ENCODE assay signal across 11 cellular contexts in genomic region chr6:108116781-108117426, GRCh38. TPM values are rescaled to one million over a fixed set of nuclear protein-coding genes. Genes with fewer than 3 reads are reported as not detected.
DNase-seq lines count a peak whose midpoint lies in the region; ATAC-seq and TF ChIP-seq lines count a peak whose summit lies in the region.
"Had no signal": no experiment of that assay in that cellular context is flagged by ENCODE, and none has a peak within 500 bp of the region (broad histone marks: within the 10 kb centered on the region; RNA-seq: fewer than 3 reads in every experiment).

No MANE protein-coding gene starts in this region.

- peak overlapping the region; percentile 61 for H3K9ac ChIP-seq in Karpas-422 (ENCODE audit: low read length)
- H3K9ac ChIP-seq in neuronal stem cell (ENCODE audit: low read depth, low read length, poor library complexity), result no peak overlapping the region

- H2BK12ac ChIP-seq in neuronal stem cell (ENCODE audit: low read length), result peak overlapping the region; percentile 48

- no peaks in the 10 kb centered on the region for H3K9me2 ChIP-seq in Karpas-422 (replicated peaks; ENCODE audit: insufficient read depth, low read length)

- H3K4me3 ChIP-seq in CD4-positive, CD25-positive, alpha-beta regulatory T cell (ENCODE audit: low read depth, low read length), result peak overlapping the region; percentile 63
- peak overlapping the region; percentile 79 for H3K4me3 ChIP-seq in Karpas-422 (ENCODE audit: low read length)
- peak overlapping the region; percentile 72 for H3K4me3 ChIP-seq in coronary artery
- peak overlapping the region in 1 of 2 donors; percentile 67 for H3K4me3 ChIP-seq in neuronal stem cell (ENCODE audit: low read length in 2 of 2)
- peak overlapping the region in 2 of 4 donors; percentile 63 to 76 for H3K4me3 ChIP-seq in esophagus squamous epithelium
- H3K4me3 ChIP-seq: mucosa of descending colon, SJCRH30 had no signal

- peak overlapping the region; percentile 92; the same call in 1 of the 2 replicates for H2AFZ ChIP-seq in Karpas-422 (ENCODE audit: low read length)
- H2AFZ ChIP-seq in neuronal stem cell (ENCODE audit: low read length), result no peak overlapping the region

- H3K4me1 Mint-ChIP-seq in CD4-positive, CD25-positive, alpha-beta regulatory T cell, result peaks cover 8 to 61% (median 44%) of the 10 kb centered on the region in 4 donors

- H3K27ac Mint-ChIP-seq in CD4-positive, CD25-positive, alpha-beta regulatory T cell, result peak overlapping the region in 1 of 3 donors; percentile 17

- ATAC-seq in CD4-positive, CD25-positive, alpha-beta regulatory T cell (ENCODE audit: low read depth in 2 of 2), result no peak

- no peaks in the 10 kb centered on the region for H3K36me3 Mint-ChIP-seq in CD4-positive, CD25-positive, alpha-beta regulatory T cell

- peaks cover 61% of the 10 kb centered on the region for H3K4me1 ChIP-seq in CD4-positive, CD25-positive, alpha-beta regulatory T cell (ENCODE audit: control insufficient read depth, insufficient read depth, low read length, poor library complexity, severe bottlenecking)
- H3K4me1 ChIP-seq in Karpas-422 (ENCODE audit: low read length) (peaks cover 28% of the 10 kb centered on the region), neuronal stem cell (ENCODE audit: control insufficient read depth in 2 of 2, insufficient read depth in 1 of 2, low read depth in 1 of 2, low read length in 2 of 2) (peaks cover 22 to 35% of the 10 kb centered on the region in 2 donors), esophagus squamous epithelium (peaks cover 41 to 65% (median 45%) of the 10 kb centered on the region in 3 donors)
- H3K4me1 ChIP-seq: SJCRH30 had no signal

- H3K14ac ChIP-seq in neuronal stem cell (ENCODE audit: low read length), result peak overlapping the region; percentile 23

- H3K4me3 Mint-ChIP-seq in CD4-positive, CD25-positive, alpha-beta regulatory T cell, result peak overlapping the region; percentile 83 to 92 (median 84)

- no peak for DNase-seq in CD4-positive, CD25-positive, alpha-beta regulatory T cell
- no peak for DNase-seq in Karpas-422
- no peak for DNase-seq in coronary artery (ENCODE audit: low spot score)
- DNase-seq in neuronal stem cell (ENCODE audit: low spot score), result no peak
- DNase-seq in NCI-H2029 (lab: John Stamatoyannopoulos, UW), result no peak
- no peak for DNase-seq in inferior parietal cortex (ENCODE audit: extremely low spot score)
- no peak for DNase-seq in NCI-H82 (lab: John Stamatoyannopoulos, UW)
- DNase-seq in esophagus squamous epithelium (lab: John Stamatoyannopoulos, UW), result no peak
- DNase-seq: NCI-H1694 treated with DMSO at 0.1 percent for 48 hours, SJCRH30 had no signal

- H3K27me3 Mint-ChIP-seq in CD4-positive, CD25-positive, alpha-beta regulatory T cell, result peaks cover 95% of the 10 kb centered on the region

- H4K91ac ChIP-seq in neuronal stem cell (ENCODE audit: low read depth, low read length, poor library complexity), result no peak overlapping the region

- no peak overlapping the region for H3K27ac ChIP-seq in CD4-positive, CD25-positive, alpha-beta regulatory T cell (ENCODE audit: insufficient read depth, low read length, poor library complexity, severe bottlenecking)
- H3K27ac ChIP-seq in Karpas-422 (ENCODE audit: low read length) (no peak overlapping the region), coronary artery (no peak overlapping the region), neuronal stem cell (replicated peaks; ENCODE audit: low read length) (no peak overlapping the region), esophagus squamous epithelium (no peak overlapping the region)
- H3K27ac ChIP-seq: SJCRH30 had no signal

- H2BK15ac ChIP-seq in neuronal stem cell (ENCODE audit: low read length), result peak overlapping the region; percentile 94

- peak overlapping the region; percentile 29 for H3K23ac ChIP-seq in neuronal stem cell (ENCODE audit: low read depth, low read length, poor library complexity)

- peaks cover 0 to 10% (median 1%) of the 10 kb centered on the region in 7 donors for H3K9me3 Mint-ChIP-seq in CD4-positive, CD25-positive, alpha-beta regulatory T cell

- peak overlapping the region; percentile 26 for H2BK5ac ChIP-seq in neuronal stem cell (ENCODE audit: low read length)

- H3K4me2 ChIP-seq in Karpas-422 (ENCODE audit: low read depth, low read length, poor library complexity, severe bottlenecking) (peak overlapping the region; percentile 98), neuronal stem cell (ENCODE audit: insufficient read depth, low read length, poor library complexity, severe bottlenecking) (no peak overlapping the region)

- H2AK5ac ChIP-seq in neuronal stem cell (ENCODE audit: low read depth, low read length), result peak overlapping the region; percentile 91

- TF ChIP-seq CTCF in coronary artery (IDR thresholded peaks at IDR 0.05) (no peak), esophagus squamous epithelium (IDR thresholded peaks at IDR 0.05) (no peak)

- peak overlapping the region; percentile 31 for H3K18ac ChIP-seq in neuronal stem cell (ENCODE audit: low read length)

- H4K20me1 ChIP-seq in Karpas-422 (ENCODE audit: insufficient read depth, low read depth, low read length), result peaks cover 4% of the 10 kb centered on the region; the same call in 1 of the 2 replicates

- H3K27me3 ChIP-seq in CD4-positive, CD25-positive, alpha-beta regulatory T cell (ENCODE audit: control insufficient read depth, insufficient read depth, low read length), result peaks cover 43% of the 10 kb centered on the region
- H3K27me3 ChIP-seq in Karpas-422 (ENCODE audit: low read length), result 0 out of 2 replicates have a peak, but pooled peaks cover 3% of the 10 kb centered on the region
- H3K27me3 ChIP-seq in neuronal stem cell (ENCODE audit: control insufficient read depth in 3 of 3, insufficient read depth in 3 of 3, low read depth in 1 of 3, low read length in 3 of 3), result peaks cover 35 to 99% (median 93%) of the 10 kb centered on the region in 3 experiments
- H3K27me3 ChIP-seq in esophagus squamous epithelium, result peaks cover 12 to 100% (median 19%) of the 10 kb centered on the region in 4 donors
- H3K27me3 ChIP-seq: SJCRH30 had no signal

- no CpG with 5 or more reads among the region's 43 CpGs for WGBS in neuronal stem cell (ENCODE audit: extremely low coverage in 2 of 2, insufficient read length in 2 of 2, insufficient replicate concordance in 1 of 2), 2 donors
- 35 to 39% methylated on average over 11 to 14 of the region's 43 CpGs for WGBS in esophagus squamous epithelium, 2 donors

- no peaks in the 10 kb centered on the region for H3K36me3 ChIP-seq in CD4-positive, CD25-positive, alpha-beta regulatory T cell (ENCODE audit: control insufficient read depth, insufficient read depth, low read length)
- H3K36me3 ChIP-seq in Karpas-422 (ENCODE audit: insufficient read depth, low read length) (no peaks in the 10 kb centered on the region), neuronal stem cell (replicated peaks in 1 of 2; ENCODE audit: control insufficient read depth in 2 of 2, insufficient read depth in 2 of 2, low read length in 2 of 2) (no peaks in the 10 kb centered on the region), esophagus squamous epithelium (no peaks in the 10 kb centered on the region)
- H3K36me3 ChIP-seq: SJCRH30 had no signal

- H2BK120ac ChIP-seq in neuronal stem cell (ENCODE audit: low read depth, low read length), result peak overlapping the region; percentile 1

- no peak overlapping the region for H4K8ac ChIP-seq in neuronal stem cell (ENCODE audit: low read depth, low read length)

- no peaks in the 10 kb centered on the region for H3K79me2 ChIP-seq in Karpas-422 (ENCODE audit: low read length)

- no peak for TF ChIP-seq POLR2A in esophagus squamous epithelium (IDR thresholded peaks at IDR 0.05)

- no peak overlapping the region for H3K4ac ChIP-seq in neuronal stem cell (ENCODE audit: low read length)

- intact Hi-C loops in esophagus squamous epithelium (cut with DNase I), result no loop called here

- H3K79me1 ChIP-seq in neuronal stem cell (ENCODE audit: low read depth, low read length), result no peaks in the 10 kb centered on the region

- no peaks in the 10 kb centered on the region for H3K9me3 ChIP-seq in CD4-positive, CD25-positive, alpha-beta regulatory T cell (ENCODE audit: control insufficient read depth in 2 of 2, low read length in 2 of 2)
- H3K9me3 ChIP-seq in Karpas-422 (ENCODE audit: low read length) (no peaks in the 10 kb centered on the region), neuronal stem cell (replicated peaks in 1 of 2; ENCODE audit: control insufficient read depth in 2 of 2, insufficient read depth in 1 of 2, low read depth in 1 of 2, low read length in 2 of 2) (no peaks in the 10 kb centered on the region), esophagus squamous epithelium (no peaks in the 10 kb centered on the region)
- H3K9me3 ChIP-seq: mucosa of descending colon, SJCRH30 had no signal

RNA-seq across cellular contexts. Expression of gene OSTM1, which starts 42.4 kb away (rescaled TPM):
- 34.1 TPM for total RNA-seq in CD4-positive, CD25-positive, alpha-beta regulatory T cell
- 10 to 100 TPM; 32.2 to 56.2 (median 50.6) TPM for polyA plus RNA-seq in CD4-positive, CD25-positive, alpha-beta regulatory T cell
- total RNA-seq in Karpas-422 (2014; rRNA removed; shearing (Covaris generic); ENCODE audit: low replicate concordance), result 27.1 and 60.3 TPM in 2 replicates
- polyA plus RNA-seq in neuronal stem cell (2013, experiment 1 of 2), result 16.5 TPM
- polyA plus RNA-seq in neuronal stem cell (2013, experiment 2 of 2), result 17.3 TPM
- 10 to 100 TPM; 12.6 to 27.1 (median 14.7) TPM for total RNA-seq in esophagus squamous epithelium

RNA-seq across cellular contexts. Expression of gene NR2E1, which starts 48.9 kb away (rescaled TPM):
- total RNA-seq in CD4-positive, CD25-positive, alpha-beta regulatory T cell, result not detected
- polyA plus RNA-seq in CD4-positive, CD25-positive, alpha-beta regulatory T cell, result not detected
- total RNA-seq in Karpas-422 (2014; rRNA removed; shearing (Covaris generic); ENCODE audit: low replicate concordance), result not detected in 2 replicates
- polyA plus RNA-seq in neuronal stem cell (2013, experiment 1 of 2), result 0.45 TPM
- 0.42 TPM for polyA plus RNA-seq in neuronal stem cell (2013, experiment 2 of 2)
- total RNA-seq in esophagus squamous epithelium, result not detected
- total RNA-seq: mucosa of descending colon had no signal
